12 cellular contexts compared by ENCODE assay signal in genomic region chrX:154209670-154210418, GRCh38. TPM values are rescaled to one million over a fixed set of nuclear protein-coding genes. Genes with fewer than 3 reads are reported as not detected.
A peak's percentile ranks its signal among the peaks of the same experiment; 100 is the strongest.
DNase-seq lines count a peak whose midpoint lies in the region; ATAC-seq and TF ChIP-seq lines count a peak whose summit lies in the region.
"Not testable (repeated sequence)": the region's sequence is repeated elsewhere in the genome, so short reads cannot be mapped to it uniquely, and the experiment has no call there.
"Had no signal": no experiment of that assay in that cellular context is flagged by ENCODE, and none has a peak within 500 bp of the region (broad histone marks: within the 10 kb centered on the region; RNA-seq: fewer than 3 reads in every experiment).

No MANE protein-coding gene starts in this region.

- H3K4me1 Mint-ChIP-seq in T-helper 2 cell treated with Interferon-gamma antibody and Interleukin-4, amounts not matched to agents 5 μg/mL and 100 μg/mL, for 36 hours (ENCODE audit: low read depth); stimulated activated naive CD8-positive, alpha-beta T cell treated with anti-CD3 and anti-CD28 coated beads, Interleukin-15, amount 100 ng/mL, for 72 hours: not testable (repeated sequence)

- not testable (repeated sequence) for H3K27me3 ChIP-seq in body of pancreas; lower lobe of right lung (ENCODE audit: low read depth)

- not testable (repeated sequence) for H3K4me3 ChIP-seq in body of pancreas, lower lobe of right lung

- not testable (repeated sequence) for H3K9me3 Mint-ChIP-seq in T-helper 2 cell treated with Interferon-gamma antibody and Interleukin-4, amounts not matched to agents 5 μg/mL and 100 μg/mL, for 36 hours; stimulated activated naive CD8-positive, alpha-beta T cell treated with anti-CD3 and anti-CD28 coated beads, Interleukin-15, amount 100 ng/mL, for 72 hours

- peak; percentile 71 for ATAC-seq in GM18505 (IDR thresholded peaks at IDR 0.05; ENCODE audit: unreplicated experiment)
- peak; percentile 79 for ATAC-seq in GM19463 (IDR thresholded peaks at IDR 0.05; ENCODE audit: unreplicated experiment)
- ATAC-seq in HG02642 (IDR thresholded peaks at IDR 0.05; ENCODE audit: poor library complexity, unreplicated experiment): peak; percentile 55
- ATAC-seq in HG03432 (IDR thresholded peaks at IDR 0.05; ENCODE audit: unreplicated experiment): peak; percentile 76
- ATAC-seq in body of pancreas: peak; percentile 53
- peak; percentile 92 to 93 for ATAC-seq in lower lobe of right lung
- peak; percentile 99 for ATAC-seq in stimulated activated naive CD8-positive, alpha-beta T cell treated with anti-CD3 and anti-CD28 coated beads, Interleukin-15, amount 100 ng/mL, for 72 hours

- not testable (repeated sequence) for TF ChIP-seq POLR2A in GM18505 (IDR thresholded peaks at IDR 0.05; ENCODE audit: borderline replicate concordance, extremely low read depth, insufficient read depth, insufficient read length); body of pancreas (IDR thresholded peaks at IDR 0.05)

- H3K27ac ChIP-seq in body of pancreas, lower lobe of right lung: not testable (repeated sequence)

- no CpG with 5 or more reads among the region's 21 CpGs for WGBS in body of pancreas, 2 donors

- intact Hi-C loops in body of pancreas (cut with DNase I); lower lobe of right lung (cut with DNase I): not testable (repeated sequence)

- not testable (repeated sequence) for H3K27me3 Mint-ChIP-seq in T-helper 2 cell treated with Interferon-gamma antibody and Interleukin-4, amounts not matched to agents 5 μg/mL and 100 μg/mL, for 36 hours (ENCODE audit: low read depth); stimulated activated naive CD8-positive, alpha-beta T cell treated with anti-CD3 and anti-CD28 coated beads, Interleukin-15, amount 100 ng/mL, for 72 hours

- DNase-seq in T-helper 2 cell treated with Interferon-gamma antibody and Interleukin-4, amounts not matched to agents 5 μg/mL and 100 μg/mL, for 36 hours (ENCODE audit: low spot score); body of pancreas; lower lobe of right lung; stimulated activated naive CD8-positive, alpha-beta T cell treated with anti-CD3 and anti-CD28 coated beads, Interleukin-15, amount 100 ng/mL, for 72 hours: not testable (repeated sequence)

- H3K27ac Mint-ChIP-seq in T-helper 2 cell treated with Interferon-gamma antibody and Interleukin-4, amounts not matched to agents 5 μg/mL and 100 μg/mL, for 36 hours: peak overlapping the region; percentile 67
- not testable (repeated sequence) for H3K27ac Mint-ChIP-seq in stimulated activated naive CD8-positive, alpha-beta T cell treated with anti-CD3 and anti-CD28 coated beads, Interleukin-15, amount 100 ng/mL, for 72 hours

- not testable (repeated sequence) for H3K4me3 Mint-ChIP-seq in T-helper 2 cell treated with Interferon-gamma antibody and Interleukin-4, amounts not matched to agents 5 μg/mL and 100 μg/mL, for 36 hours
- H3K4me3 Mint-ChIP-seq in stimulated activated naive CD8-positive, alpha-beta T cell treated with anti-CD3 and anti-CD28 coated beads, Interleukin-15, amount 100 ng/mL, for 72 hours: peak overlapping the region in 1 of 2 donors; percentile 41

- not testable (repeated sequence) for H3K36me3 ChIP-seq in body of pancreas (replicated peaks in 1 of 2; ENCODE audit: insufficient read depth in 1 of 2, low read depth in 2 of 2); lower lobe of right lung

- not testable (repeated sequence) for H3K9me3 ChIP-seq in body of pancreas, lower lobe of right lung

- not testable (repeated sequence) for TF ChIP-seq CTCF in body of pancreas (IDR thresholded peaks at IDR 0.05); lower lobe of right lung (IDR thresholded peaks at IDR 0.05)

- not testable (repeated sequence) for H3K36me3 Mint-ChIP-seq in T-helper 2 cell treated with Interferon-gamma antibody and Interleukin-4, amounts not matched to agents 5 μg/mL and 100 μg/mL, for 36 hours (ENCODE audit: low read depth)

- not testable (repeated sequence) for H3K4me1 ChIP-seq in body of pancreas, lower lobe of right lung

RNA-seq across cellular contexts. Expression of gene OPN1MW2, which starts 9.7 kb away (rescaled TPM):
- total RNA-seq in body of pancreas: not detected
- not detected for total RNA-seq in lower lobe of right lung
- total RNA-seq: CD8-positive, alpha-beta memory T cell; HFFc6; kidney epithelial cell; SJSA1 had no signal

RNA-seq across cellular contexts. Expression of gene OPN1MW, which starts 27.4 kb away (rescaled TPM):
- not detected for total RNA-seq in body of pancreas
- not detected for total RNA-seq in lower lobe of right lung
- total RNA-seq: CD8-positive, alpha-beta memory T cell; HFFc6; kidney epithelial cell; SJSA1 had no signal

RNA-seq across cellular contexts. Expression of gene OPN1MW3, which starts 47.5 kb away (rescaled TPM):
- total RNA-seq in body of pancreas (not detected), lower lobe of right lung (not detected)
- total RNA-seq: CD8-positive, alpha-beta memory T cell; HFFc6; kidney epithelial cell; SJSA1 had no signal
